Comparison of ENCODE assay signal across 22 cellular contexts in genomic region chr2:235032466-235032865, GRCh38.
"Had no signal": no experiment of that assay in that cellular context is flagged by ENCODE, and none has a peak within 500 bp of the region (broad histone marks: within the 10 kb centered on the region; RNA-seq: fewer than 3 reads in every experiment).

No MANE protein-coding gene starts in this region.

- H3K4me3 ChIP-seq: esophagus squamous epithelium, left lung, pancreas, prostate gland, right atrium auricular region, skin epidermis, spleen, thoracic aorta, tibial nerve, vagina had no signal

- H3K9me3 ChIP-seq: esophagus squamous epithelium, left lung, neutrophil, pancreas, prostate gland, right atrium auricular region, spleen, thoracic aorta, tibial nerve, vagina had no signal

- H3K27me3 ChIP-seq: esophagus squamous epithelium, left lung, neutrophil, pancreas, right atrium auricular region, spleen, tibial nerve, vagina had no signal

- H3K27ac ChIP-seq: esophagus squamous epithelium, left lung, neutrophil, pancreas, prostate gland, right atrium auricular region, skin epidermis, spleen, thoracic aorta, tibial nerve, vagina had no signal

- DNase-seq: cortex of kidney; effector memory CD8-positive, alpha-beta T cell; erythroblast; esophagus squamous epithelium; foreskin melanocyte; left cardiac atrium; nephron progenitor cell; stimulated activated CD4-positive, alpha-beta T cell treated with anti-CD3 and anti-CD28 coated beads, Interleukin-4, amount 100 ng/mL, for 4 hours; stimulated activated naive CD8-positive, alpha-beta T cell treated with anti-CD3 and anti-CD28 coated beads, Interleukin-15, Interleukin-2, amounts not matched to agents 100 U/mL and 50 U/mL, for 24 hours had no signal

- ATAC-seq: effector memory CD8-positive, alpha-beta T cell; left cardiac atrium; left lung; naive thymus-derived CD8-positive, alpha-beta T cell; pancreas; stimulated activated naive CD8-positive, alpha-beta T cell treated with anti-CD3 and anti-CD28 coated beads, Interleukin-15, Interleukin-2, amounts not matched to agents 100 U/mL and 50 U/mL, for 24 hours had no signal

- H3K36me3 ChIP-seq: neutrophil, prostate gland, spleen, thoracic aorta had no signal

- H3K4me1 ChIP-seq: spleen had no signal

- H3K27ac Mint-ChIP-seq: effector memory CD8-positive, alpha-beta T cell; naive thymus-derived CD8-positive, alpha-beta T cell; stimulated activated memory B cell treated with anti-CD40 and anti-IgM and Interleukin-4, amounts not matched to agents 10 μg/mL and 1 μg/mL and 100 μg/mL, for 72 hours had no signal

- H3K36me3 Mint-ChIP-seq: naive thymus-derived CD8-positive, alpha-beta T cell; stimulated activated memory B cell treated with anti-CD40 and anti-IgM and Interleukin-4, amounts not matched to agents 10 μg/mL and 1 μg/mL and 100 μg/mL, for 72 hours had no signal

- H3K4me1 Mint-ChIP-seq: naive thymus-derived CD8-positive, alpha-beta T cell; stimulated activated memory B cell treated with anti-CD40 and anti-IgM and Interleukin-4, amounts not matched to agents 10 μg/mL and 1 μg/mL and 100 μg/mL, for 72 hours had no signal

- H3K9me3 Mint-ChIP-seq: effector memory CD8-positive, alpha-beta T cell; nephron progenitor cell; stimulated activated memory B cell treated with anti-CD40 and anti-IgM and Interleukin-4, amounts not matched to agents 10 μg/mL and 1 μg/mL and 100 μg/mL, for 72 hours had no signal

- H3K4me3 Mint-ChIP-seq: effector memory CD8-positive, alpha-beta T cell; naive thymus-derived CD8-positive, alpha-beta T cell; nephron progenitor cell; stimulated activated memory B cell treated with anti-CD40 and anti-IgM and Interleukin-4, amounts not matched to agents 10 μg/mL and 1 μg/mL and 100 μg/mL, for 72 hours had no signal

- FAIRE-seq: endometrium, pancreas had no signal
